14 cellular contexts compared by ENCODE assay signal in genomic region chr20:1935696-1936366, GRCh38. TPM values are rescaled to one million over a fixed set of nuclear protein-coding genes. Genes with fewer than 3 reads are reported as not detected.
A peak's percentile ranks its signal among the peaks of the same experiment; 100 is the strongest.
DNase-seq lines count a peak whose midpoint lies in the region; ATAC-seq, FAIRE-seq and TF ChIP-seq lines count a peak whose summit lies in the region.
"Had no signal": no experiment of that assay in that cellular context is flagged by ENCODE, and none has a peak within 500 bp of the region (broad histone marks: within the 10 kb centered on the region; RNA-seq: fewer than 3 reads in every experiment).

No MANE protein-coding gene starts in this region.

- FAIRE-seq in frontal cortex (lab: Jason Lieb, UNC), result no peak
- FAIRE-seq: A549, TTC549 had no signal

- peaks cover 0 to 8% of the 10 kb centered on the region in 2 donors for H3K4me1 ChIP-seq in mucosa of rectum (ENCODE audit: control insufficient read depth in 2 of 2, insufficient read depth in 2 of 2, low read length in 2 of 2)
- H3K4me1 ChIP-seq in testis, result no peaks in the 10 kb centered on the region

- no peak for TF ChIP-seq CTCF in testis (IDR thresholded peaks at IDR 0.05)

- H3K27ac ChIP-seq in mucosa of rectum (ENCODE audit: low read depth in 2 of 2, low read length in 2 of 2) (peak overlapping the region; percentile 10 to 24), testis (peak overlapping the region in 1 of 2 donors; percentile 42)
- H3K27ac ChIP-seq: A549 had no signal

- DNase-seq in NCI-H748 (lab: John Stamatoyannopoulos, UW; ENCODE audit: unreplicated experiment) (peak; percentile 20), NCI-H748 treated with DMSO at 0.1 percent for 48 hours (lab: John Stamatoyannopoulos, UW) (no peak), frontal cortex (ENCODE audit: low spot score in 2 of 2) (peak; percentile 45 to 62), testis (peak; percentile 78), NCI-H2107 (lab: John Stamatoyannopoulos, UW) (no peak), NCI-H2081 treated with DMSO at 0.1 percent for 48 hours (lab: John Stamatoyannopoulos, UW) (no peak)
- DNase-seq: activated CD8-positive, alpha-beta memory T cell treated with anti-CD3 and anti-CD28 coated beads, Interleukin-2, amount 50 U/mL, for 48 hours; DND-41; NCI-H187 had no signal

- H3K9me3 ChIP-seq in mucosa of rectum (ENCODE audit: control insufficient read depth in 2 of 2, low read length in 2 of 2) (no peaks in the 10 kb centered on the region), testis (no peaks in the 10 kb centered on the region)
- H3K9me3 ChIP-seq: A549 had no signal

- peak overlapping the region in 1 of 2 donors; percentile 2 for H3K9ac ChIP-seq in mucosa of rectum (ENCODE audit: low read depth in 1 of 2, low read length in 2 of 2)

- 59 to 72% methylated on average over 15 of the region's 15 CpGs for WGBS in testis, 2 donors

- no peak for ATAC-seq in HG03432 (IDR thresholded peaks at IDR 0.05; ENCODE audit: unreplicated experiment)
- ATAC-seq: Panc1 had no signal

- no peaks in the 10 kb centered on the region for H3K27me3 ChIP-seq in mucosa of rectum (ENCODE audit: control insufficient read depth in 2 of 2, insufficient read depth in 2 of 2, low read length in 2 of 2)
- no peaks in the 10 kb centered on the region for H3K27me3 ChIP-seq in testis

- TF ChIP-seq POLR2A in testis (IDR thresholded peaks at IDR 0.05), result no peak

- H3K36me3 ChIP-seq in mucosa of rectum (ENCODE audit: control insufficient read depth in 2 of 2, insufficient read depth in 2 of 2, low read length in 2 of 2) (no peaks in the 10 kb centered on the region), testis (ENCODE audit: low read depth, missing control alignments) (no peaks in the 10 kb centered on the region)

- intact Hi-C loops in testis (cut with DNase I; ENCODE audit: low total_unique reads), result no loop called here

- H3K4me3 ChIP-seq in mucosa of rectum (ENCODE audit: low read length in 2 of 2), result peak overlapping the region in 1 of 2 donors; percentile 51
- no peak overlapping the region for H3K4me3 ChIP-seq in testis
- H3K4me3 ChIP-seq: A549 had no signal

RNA-seq across cellular contexts. Expression of gene SIRPA, which starts 40.6 kb away (rescaled TPM):
- total RNA-seq in frontal cortex, result 6.1 TPM
- 10 to 100 TPM; 18.4 to 21.0 TPM for total RNA-seq in testis
- 25.7 TPM for polyA plus RNA-seq in testis (ENCODE audit: insufficient read depth, low read depth, low replicate concordance)

RNA-seq across cellular contexts. Expression of gene PDYN, which starts 58.0 kb away (rescaled TPM):
- total RNA-seq in frontal cortex (16.3 TPM), testis (1 to 10 TPM; 1.6 to 4.2 TPM)
- 5.2 TPM for polyA plus RNA-seq in testis (ENCODE audit: insufficient read depth, low read depth, low replicate concordance)
- polyA plus RNA-seq: A549 had no signal

Comparison
In these comparisons a context has a peak if more than half of its experiments do, and no peak if none do; other contexts are left out.
1. DNase-seq: peak in NCI-H748 (single experiment), frontal cortex (2 of 2) and testis (single experiment); none in NCI-H748 treated with DMSO at 0.1 percent for 48 hours (single experiment), NCI-H2107 (single experiment) and NCI-H2081 treated with DMSO at 0.1 percent for 48 hours (single experiment).